14 cellular contexts compared by ENCODE assay signal in genomic region chr2:28282861-28283646, GRCh38.
"Had no signal": no experiment of that assay in that cellular context is flagged by ENCODE, and none has a peak within 500 bp of the region (broad histone marks: within the 10 kb centered on the region; RNA-seq: fewer than 3 reads in every experiment).

No MANE protein-coding gene starts in this region.

- H3K9me3 Mint-ChIP-seq: activated T-helper 17 cell treated with anti-CD3 and anti-CD28 coated beads, Interleukin-2, amount 50 U/mL, for 72 hours; neural crest cell had no signal

- H3K4me3 ChIP-seq: hepatocyte, psoas muscle had no signal

- DNase-seq: activated CD4-positive, alpha-beta T cell treated with anti-CD3 and anti-CD28 coated beads, Interleukin-2, amount 50 U/mL, for 4 hours; activated CD4-positive, CD25-positive, alpha-beta regulatory T cell treated with anti-CD3 and anti-CD28 coated beads, Interleukin-2, amount 50 U/mL, for 72 hours; activated naive CD4-positive, alpha-beta T cell treated with Interleukin-2 at 50 U/mL for 16 hours; anterior cingulate cortex; dermis blood vessel endothelial cell; islet precursor cell; left ventricle myocardium superior; psoas muscle; stimulated activated naive CD8-positive, alpha-beta T cell treated with anti-CD3 and anti-CD28 coated beads, Interleukin-15, Interleukin-2, amounts not matched to agents 100 U/mL and 50 U/mL, for 24 hours; T1000 had no signal

- H2AFZ ChIP-seq: hepatocyte had no signal

- ATAC-seq: activated T-helper 17 cell treated with anti-CD3 and anti-CD28 coated beads, Interleukin-2, amount 50 U/mL, for 72 hours; left ventricle myocardium superior; sciatic nerve; stimulated activated naive CD8-positive, alpha-beta T cell treated with anti-CD3 and anti-CD28 coated beads, Interleukin-15, Interleukin-2, amounts not matched to agents 100 U/mL and 50 U/mL, for 24 hours had no signal

- H3K27ac ChIP-seq: hepatocyte, psoas muscle had no signal

- H3K79me2 ChIP-seq: hepatocyte had no signal

- H3K4me2 ChIP-seq: hepatocyte had no signal

- H3K27me3 Mint-ChIP-seq: activated T-helper 17 cell treated with anti-CD3 and anti-CD28 coated beads, Interleukin-2, amount 50 U/mL, for 72 hours had no signal

- H3K27me3 ChIP-seq: hepatocyte had no signal

- H3K4me3 Mint-ChIP-seq: activated T-helper 17 cell treated with anti-CD3 and anti-CD28 coated beads, Interleukin-2, amount 50 U/mL, for 72 hours; neural crest cell had no signal

- H3K4me1 Mint-ChIP-seq: neural crest cell had no signal
